ENCODE assay signal across 8 cellular contexts in the genomic region with DNA sequence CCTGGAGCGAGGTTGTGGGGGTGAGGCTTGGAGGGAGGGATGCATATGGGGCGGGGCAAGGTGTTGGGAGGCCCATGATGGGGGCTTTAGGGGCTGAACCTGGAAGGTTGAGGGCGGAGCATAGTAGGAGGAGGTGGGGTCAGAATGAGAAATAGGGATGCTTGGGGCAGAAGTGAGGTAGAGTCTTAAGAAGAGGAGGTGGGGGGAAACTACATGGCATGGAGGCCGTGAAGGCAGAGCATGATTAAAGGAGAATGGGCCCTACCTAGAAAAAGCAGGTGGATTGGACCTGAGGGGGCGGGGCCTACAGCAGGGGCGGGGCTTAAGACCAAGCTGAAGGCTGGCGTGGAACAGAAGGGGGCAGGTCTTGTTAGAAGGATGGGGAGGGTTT. TPM values are rescaled to one million over a fixed set of nuclear protein-coding genes. Genes with fewer than 3 reads are reported as not detected.
DNase-seq lines count a peak whose midpoint lies in the region; ATAC-seq and TF ChIP-seq lines count a peak whose summit lies in the region.

No MANE protein-coding gene starts in this region.

- no peak for TF ChIP-seq CTCF in activated CD8-positive, alpha-beta T cell treated with anti-CD3 and anti-CD28 coated beads for 36 hours (IDR thresholded peaks at IDR 0.05)
- no peak for TF ChIP-seq CTCF in fibroblast of mammary gland (conservative IDR thresholded peaks at IDR 0.05; ENCODE audit: control insufficient read depth, insufficient read depth, low read depth, low read length)

- intact Hi-C loops in activated CD8-positive, alpha-beta T cell treated with anti-CD3 and anti-CD28 coated beads for 36 hours (cut with micrococcal nuclease): no loop called here

- ATAC-seq in GM18868 (IDR thresholded peaks at IDR 0.05; ENCODE audit: unreplicated experiment) (peak; percentile 12), GM18520 (IDR thresholded peaks at IDR 0.05; ENCODE audit: unreplicated experiment) (no peak), HG03159 (IDR thresholded peaks at IDR 0.05; ENCODE audit: unreplicated experiment) (no peak)
- ATAC-seq in activated CD8-positive, alpha-beta T cell treated with anti-CD3 and anti-CD28 coated beads for 36 hours: peak; percentile 44

- no peaks in the 10 kb centered on the region for H3K9me3 Mint-ChIP-seq in activated CD8-positive, alpha-beta T cell treated with anti-CD3 and anti-CD28 coated beads for 36 hours

- DNase-seq in NCI-H1048 (lab: John Stamatoyannopoulos, UW) (peak; percentile 43), fibroblast of mammary gland (ENCODE audit: low read depth) (peak; percentile 17), globus pallidus (ENCODE audit: low spot score) (no peak)
- peak; percentile 73 for DNase-seq in activated CD8-positive, alpha-beta T cell treated with anti-CD3 and anti-CD28 coated beads for 36 hours
- peak; percentile 55 for DNase-seq in stimulated activated CD4-positive, alpha-beta T cell treated with anti-CD3 and anti-CD28 coated beads, Interleukin-12 subunit alpha, Interleukin-12 subunit beta, amount 100 ng/mL, for 4 hours

- peak overlapping the region; percentile 98 for H3K4me3 Mint-ChIP-seq in activated CD8-positive, alpha-beta T cell treated with anti-CD3 and anti-CD28 coated beads for 36 hours

- CTCF ChIA-PET in activated CD8-positive, alpha-beta T cell treated with anti-CD3 and anti-CD28 coated beads for 36 hours (lab: Charles Lee): no interaction called here

- peak overlapping the region; percentile 84 for H3K27ac Mint-ChIP-seq in activated CD8-positive, alpha-beta T cell treated with anti-CD3 and anti-CD28 coated beads for 36 hours

- H3K4me3 ChIP-seq in fibroblast of mammary gland (ENCODE audit: control insufficient read depth, low read depth, low read length): peak overlapping the region; percentile 17

- peaks cover 27% of the 10 kb centered on the region for H3K36me3 Mint-ChIP-seq in activated CD8-positive, alpha-beta T cell treated with anti-CD3 and anti-CD28 coated beads for 36 hours (ENCODE audit: low read depth)

- peaks cover 25% of the 10 kb centered on the region for H3K4me1 Mint-ChIP-seq in activated CD8-positive, alpha-beta T cell treated with anti-CD3 and anti-CD28 coated beads for 36 hours (ENCODE audit: low read depth)

- H3K27me3 Mint-ChIP-seq in activated CD8-positive, alpha-beta T cell treated with anti-CD3 and anti-CD28 coated beads for 36 hours: no peaks in the 10 kb centered on the region

- POLR2A ChIA-PET in activated CD8-positive, alpha-beta T cell treated with anti-CD3 and anti-CD28 coated beads for 36 hours (lab: Charles Lee): interaction anchor here (1.5 to 1.7 kb wide), 2 partner anchors 12 to 19 kb away, joined by 8 to 9 read pairs; a partner anchor contains a TSS

RNA-seq across cellular contexts. Expression of a gene that starts 0.8 kb away (rescaled TPM):
- 10 to 100 TPM; 50.9 to 52.3 TPM for total RNA-seq in activated CD8-positive, alpha-beta T cell treated with anti-CD3 and anti-CD28 coated beads for 36 hours

RNA-seq across cellular contexts. Expression of a gene that starts 7.1 kb away (rescaled TPM):
- 100 to 1,000 TPM; 214 to 215 TPM for total RNA-seq in activated CD8-positive, alpha-beta T cell treated with anti-CD3 and anti-CD28 coated beads for 36 hours

RNA-seq across cellular contexts. Expression of a gene that starts 11.6 kb away (rescaled TPM):
- total RNA-seq in activated CD8-positive, alpha-beta T cell treated with anti-CD3 and anti-CD28 coated beads for 36 hours: 10 to 100 TPM; 18.3 to 20.0 TPM

RNA-seq across cellular contexts. Expression of a gene that starts 41.7 kb away (rescaled TPM):
- 1 to 10 TPM in 1 of 2 experiments, under 1 TPM in 1; 0.68 to 1.5 TPM for total RNA-seq in activated CD8-positive, alpha-beta T cell treated with anti-CD3 and anti-CD28 coated beads for 36 hours

RNA-seq across cellular contexts. Expression of a gene that starts 47.9 kb away (rescaled TPM):
- under 1 TPM; 0.77 to 0.81 TPM for total RNA-seq in activated CD8-positive, alpha-beta T cell treated with anti-CD3 and anti-CD28 coated beads for 36 hours

Comparison
In these comparisons a context has a peak if more than half of its experiments do, and no peak if none do; other contexts are left out.
1. ATAC-seq: peak in GM18868 (single experiment) and activated CD8-positive, alpha-beta T cell treated with anti-CD3 and anti-CD28 coated beads for 36 hours (single experiment); none in GM18520 (single experiment) and HG03159 (single experiment).